Comparison of ENCODE assay signal across 8 cellular contexts in the genomic region with DNA sequence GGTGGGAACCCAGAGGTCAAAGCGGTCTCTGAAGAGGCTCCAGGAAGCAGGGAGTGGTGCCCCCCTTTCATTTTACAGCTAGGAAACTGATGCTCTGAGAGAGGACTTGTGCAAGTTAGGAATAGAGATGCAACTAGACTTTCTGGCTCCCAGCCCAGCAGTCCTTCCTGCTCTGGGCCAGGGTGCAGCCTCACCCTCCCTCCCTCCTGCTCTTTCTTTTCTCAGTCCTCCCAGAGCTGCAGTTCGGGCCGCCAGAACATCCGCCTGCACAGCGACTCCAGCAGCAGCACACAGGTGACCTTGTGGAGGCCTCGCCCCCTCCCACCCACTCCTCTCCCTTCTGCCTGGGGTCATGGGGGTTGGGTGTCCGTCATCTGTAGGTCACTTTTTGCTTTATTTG. TPM values are rescaled to one million over a fixed set of nuclear protein-coding genes. Genes with fewer than 3 reads are reported as not detected.
DNase-seq lines count a peak whose midpoint lies in the region; ATAC-seq, FAIRE-seq and TF ChIP-seq lines count a peak whose summit lies in the region.

No MANE protein-coding gene starts in this region.

- H3K27ac ChIP-seq in A673 (ENCODE audit: low read depth, low read length, poor library complexity, severe bottlenecking), result no peak overlapping the region

- H3K36me3 Mint-ChIP-seq in endothelial cell (ENCODE audit: low read depth, unreplicated experiment) (peaks cover 4% of the 10 kb centered on the region), mesothelial cell of epicardium (no peaks in the 10 kb centered on the region)

- H3K9me3 ChIP-seq in A673 (ENCODE audit: low read depth, low read length, poor library complexity, severe bottlenecking), result no peaks in the 10 kb centered on the region

- H3K27ac Mint-ChIP-seq in endothelial cell (ENCODE audit: unreplicated experiment) (no peak overlapping the region), mesothelial cell of epicardium (no peak overlapping the region)

- H3K4me1 Mint-ChIP-seq in endothelial cell (ENCODE audit: unreplicated experiment) (peaks cover 8% of the 10 kb centered on the region), mesothelial cell of epicardium (peaks cover 12% of the 10 kb centered on the region)

- H3K9me3 Mint-ChIP-seq in endothelial cell (ENCODE audit: unreplicated experiment) (no peaks in the 10 kb centered on the region), mesothelial cell of epicardium (no peaks in the 10 kb centered on the region)

- no peak overlapping the region for H3K4me3 Mint-ChIP-seq in endothelial cell (ENCODE audit: unreplicated experiment)
- H3K4me3 Mint-ChIP-seq in mesothelial cell of epicardium, result no peak overlapping the region

- H3K4me3 ChIP-seq in A673 (ENCODE audit: low read depth, low read length, poor library complexity, severe bottlenecking), result no peak overlapping the region
- no peak overlapping the region for H3K4me3 ChIP-seq in bronchial epithelial cell (ENCODE audit: low read depth, low read length)

- intact Hi-C loops in A673 (cut with micrococcal nuclease; ENCODE audit: unreplicated experiment), result no loop called here

- DNase-seq in A673 (ENCODE audit: low spot score) (peak; percentile 11), LHCN-M2 (ENCODE audit: low read depth) (peak; percentile 27), bronchial epithelial cell (ENCODE audit: low read depth) (peak; percentile 55), medulla oblongata (ENCODE audit: extremely low spot score) (peak; percentile 53), endothelial cell (ENCODE audit: low spot score) (no peak), mesothelial cell of epicardium (ENCODE audit: low spot score in 2 of 2, unreplicated experiment in 2 of 2) (no peak)
- no peak for DNase-seq in stimulated activated CD4-positive, alpha-beta T cell treated with anti-CD3 and anti-CD28 coated beads, Interleukin-1b, Interleukin-23, amount 100 ng/mL, for 48 hours

- CTCF ChIA-PET in A673 (lab: Charles Lee), result no interaction called here

- H3K36me3 ChIP-seq in A673 (ENCODE audit: insufficient read depth, low read length, poor library complexity, severe bottlenecking), result no peaks in the 10 kb centered on the region
- no peaks in the 10 kb centered on the region for H3K36me3 ChIP-seq in bronchial epithelial cell (ENCODE audit: control insufficient read depth, insufficient read depth, low read length)

- no TSS peak for BruUV-seq in A673 (replicated peaks; lab: Mats Ljungman, UMichigan)

- H3K27me3 ChIP-seq in A673 (replicated peaks; ENCODE audit: insufficient read depth, low read depth, low read length, poor library complexity) (no peaks in the 10 kb centered on the region), bronchial epithelial cell (ENCODE audit: control insufficient read depth, insufficient read depth, low read length) (no peaks in the 10 kb centered on the region)

- ATAC-seq in GM18858 (IDR thresholded peaks at IDR 0.05; ENCODE audit: unreplicated experiment), result no peak

- no peak for FAIRE-seq in bronchial epithelial cell (lab: Jason Lieb, UNC)

- no peaks in the 10 kb centered on the region for H3K4me1 ChIP-seq in A673 (ENCODE audit: insufficient read depth, low read length, poor library complexity, severe bottlenecking)

- H3K27me3 Mint-ChIP-seq in endothelial cell (ENCODE audit: unreplicated experiment), result peaks cover 2% of the 10 kb centered on the region
- no peaks in the 10 kb centered on the region for H3K27me3 Mint-ChIP-seq in mesothelial cell of epicardium (ENCODE audit: low read depth)

- TF ChIP-seq CTCF in A673 (conservative IDR thresholded peaks at IDR 0.05; ENCODE audit: low read depth, low read length), result no peak
- TF ChIP-seq CTCF in bronchial epithelial cell (IDR thresholded peaks at IDR 0.05; ENCODE audit: insufficient read depth, low read length, severe bottlenecking), result no peak
- TF ChIP-seq CTCF in endothelial cell (IDR thresholded peaks at IDR 0.05; ENCODE audit: unreplicated experiment), result no peak
- TF ChIP-seq CTCF in mesothelial cell of epicardium (IDR thresholded peaks at IDR 0.05; ENCODE audit: unreplicated experiment), result no peak

- POLR2A ChIA-PET in A673 (lab: Charles Lee; ENCODE audit: low non-redundant PET), result no interaction called here

RNA-seq across cellular contexts. Expression of gene LHFPL7, which starts 51.5 kb away (rescaled TPM):
- total RNA-seq in A673 (2021) (not detected in 2 replicates), LHCN-M2 (2014; rRNA removed) (not detected in 2 replicates), bronchial epithelial cell (not detected in 2 replicates), endothelial cell (ENCODE audit: unreplicated experiment) (not detected), mesothelial cell of epicardium (not detected in 3 replicates)
- not detected for polyA plus RNA-seq in LHCN-M2 (2012)

RNA-seq across cellular contexts. Expression of gene KIAA1671, which starts 57.5 kb away (rescaled TPM):
- total RNA-seq in A673 (2021) (12.8 and 15.0 TPM in 2 replicates), LHCN-M2 (2014; rRNA removed) (2.6 and 2.9 TPM in 2 replicates), bronchial epithelial cell (14.7 and 24.2 TPM in 2 replicates), endothelial cell (ENCODE audit: unreplicated experiment) (92.1 TPM), mesothelial cell of epicardium (21.8 to 22.4 TPM (median 22.0 TPM) in 3 replicates)
- 3.3 TPM for polyA plus RNA-seq in LHCN-M2 (2012)

Comparison
In these comparisons a context has a peak if more than half of its experiments do, and no peak if none do; other contexts are left out.
1. DNase-seq: peak in A673 (single experiment), LHCN-M2 (single experiment), bronchial epithelial cell (single experiment) and medulla oblongata (single experiment); none in endothelial cell (single experiment), mesothelial cell of epicardium (0 of 2) and stimulated activated CD4-positive, alpha-beta T cell treated with anti-CD3 and anti-CD28 coated beads, Interleukin-1b, Interleukin-23, amount 100 ng/mL, for 48 hours (single experiment).